1 cellular context compared by ENCODE assay signal in the genomic region with DNA sequence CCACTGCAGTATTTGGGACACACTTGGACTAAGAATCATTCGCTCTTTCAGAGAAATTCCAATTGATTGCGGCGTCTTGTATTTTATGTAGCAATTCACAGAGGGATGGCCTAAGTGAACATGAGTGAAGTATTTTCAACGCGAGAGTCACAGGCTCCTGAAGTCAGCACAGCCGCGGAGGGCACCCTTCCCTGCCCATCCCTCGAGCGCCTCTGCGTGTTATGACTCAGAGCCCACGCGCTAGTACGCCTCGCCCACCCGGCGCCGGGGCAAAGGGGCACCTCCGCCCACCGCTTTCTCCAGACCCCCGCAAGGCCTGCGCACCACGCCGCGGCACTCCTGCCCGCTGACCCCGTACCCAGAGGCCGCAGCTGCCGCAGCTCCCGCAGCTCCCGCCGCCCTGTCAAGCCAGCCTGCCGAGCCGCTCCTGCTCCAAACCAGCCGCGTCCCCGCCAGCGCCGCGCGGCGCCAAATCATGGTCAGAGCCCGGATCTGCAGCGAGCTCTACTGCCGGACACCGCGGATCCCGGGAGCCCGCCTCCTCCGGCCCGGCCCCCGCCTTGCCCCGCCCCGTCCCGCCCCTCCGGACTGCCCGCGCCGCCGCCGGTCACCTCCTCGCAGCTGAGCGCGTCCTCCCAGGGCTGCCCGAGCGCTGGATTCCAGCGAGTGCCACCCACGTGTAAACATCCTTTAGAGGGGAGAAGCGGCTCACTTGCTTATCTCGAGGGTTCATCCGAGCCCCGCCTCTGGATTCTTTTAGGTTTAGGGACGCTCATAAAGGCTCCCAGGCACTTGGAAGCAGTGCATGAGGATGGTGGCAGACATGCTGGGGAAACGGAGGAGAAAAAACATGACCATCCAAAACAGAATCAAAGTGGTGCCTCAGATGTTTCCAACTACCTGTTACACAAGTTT.
TF ChIP-seq lines count a peak whose summit lies in the region.

A gene with protein sequence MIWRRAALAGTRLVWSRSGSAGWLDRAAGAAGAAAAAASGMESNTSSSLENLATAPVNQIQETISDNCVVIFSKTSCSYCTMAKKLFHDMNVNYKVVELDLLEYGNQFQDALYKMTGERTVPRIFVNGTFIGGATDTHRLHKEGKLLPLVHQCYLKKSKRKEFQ (minus strand): TSS at position 509 of the 915 bp plus-strand sequence. CDS start 32 bp downstream, at position 477.

TF ChIP-seq in HepG2, 621 proteins besides CTCF, POLR2A, EP300 and RAD21 (continued from another document and continues in another):
- no peak for TF ChIP-seq FOXM1 (CRISPR knock-in tag; IDR thresholded peaks at IDR 0.05)
- no peak for TF ChIP-seq ZNF234 (CRISPR knock-in tag; conservative IDR thresholded peaks at IDR 0.05)
- no peak for TF ChIP-seq THYN1 (CRISPR knock-in tag; IDR thresholded peaks at IDR 0.05; ENCODE audit: borderline replicate concordance, low read depth)
- peak; percentile 32 for TF ChIP-seq IKZF4 (CRISPR knock-in tag; IDR thresholded peaks at IDR 0.05; ENCODE audit: borderline replicate concordance, low read depth, not compliant biosample characterization)
- TF ChIP-seq, protein P1, sequence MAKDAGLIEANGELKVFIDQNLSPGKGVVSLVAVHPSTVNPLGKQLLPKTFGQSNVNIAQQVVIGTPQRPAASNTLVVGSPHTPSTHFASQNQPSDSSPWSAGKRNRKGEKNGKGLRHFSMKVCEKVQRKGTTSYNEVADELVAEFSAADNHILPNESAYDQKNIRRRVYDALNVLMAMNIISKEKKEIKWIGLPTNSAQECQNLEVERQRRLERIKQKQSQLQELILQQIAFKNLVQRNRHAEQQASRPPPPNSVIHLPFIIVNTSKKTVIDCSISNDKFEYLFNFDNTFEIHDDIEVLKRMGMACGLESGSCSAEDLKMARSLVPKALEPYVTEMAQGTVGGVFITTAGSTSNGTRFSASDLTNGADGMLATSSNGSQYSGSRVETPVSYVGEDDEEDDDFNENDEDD (CRISPR knock-in tag; IDR thresholded peaks at IDR 0.05; ENCODE audit: borderline replicate concordance) = 0 out of 2 replicates have a peak, but pooled peaks have one; percentile 59
- TF ChIP-seq, protein P2, sequence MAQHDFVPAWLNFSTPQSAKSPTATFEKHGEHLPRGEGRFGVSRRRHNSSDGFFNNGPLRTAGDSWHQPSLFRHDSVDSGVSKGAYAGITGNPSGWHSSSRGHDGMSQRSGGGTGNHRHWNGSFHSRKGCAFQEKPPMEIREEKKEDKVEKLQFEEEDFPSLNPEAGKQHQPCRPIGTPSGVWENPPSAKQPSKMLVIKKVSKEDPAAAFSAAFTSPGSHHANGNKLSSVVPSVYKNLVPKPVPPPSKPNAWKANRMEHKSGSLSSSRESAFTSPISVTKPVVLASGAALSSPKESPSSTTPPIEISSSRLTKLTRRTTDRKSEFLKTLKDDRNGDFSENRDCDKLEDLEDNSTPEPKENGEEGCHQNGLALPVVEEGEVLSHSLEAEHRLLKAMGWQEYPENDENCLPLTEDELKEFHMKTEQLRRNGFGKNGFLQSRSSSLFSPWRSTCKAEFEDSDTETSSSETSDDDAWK (CRISPR knock-in tag; IDR thresholded peaks at IDR 0.05) = no peak
- TF ChIP-seq, protein P3, sequence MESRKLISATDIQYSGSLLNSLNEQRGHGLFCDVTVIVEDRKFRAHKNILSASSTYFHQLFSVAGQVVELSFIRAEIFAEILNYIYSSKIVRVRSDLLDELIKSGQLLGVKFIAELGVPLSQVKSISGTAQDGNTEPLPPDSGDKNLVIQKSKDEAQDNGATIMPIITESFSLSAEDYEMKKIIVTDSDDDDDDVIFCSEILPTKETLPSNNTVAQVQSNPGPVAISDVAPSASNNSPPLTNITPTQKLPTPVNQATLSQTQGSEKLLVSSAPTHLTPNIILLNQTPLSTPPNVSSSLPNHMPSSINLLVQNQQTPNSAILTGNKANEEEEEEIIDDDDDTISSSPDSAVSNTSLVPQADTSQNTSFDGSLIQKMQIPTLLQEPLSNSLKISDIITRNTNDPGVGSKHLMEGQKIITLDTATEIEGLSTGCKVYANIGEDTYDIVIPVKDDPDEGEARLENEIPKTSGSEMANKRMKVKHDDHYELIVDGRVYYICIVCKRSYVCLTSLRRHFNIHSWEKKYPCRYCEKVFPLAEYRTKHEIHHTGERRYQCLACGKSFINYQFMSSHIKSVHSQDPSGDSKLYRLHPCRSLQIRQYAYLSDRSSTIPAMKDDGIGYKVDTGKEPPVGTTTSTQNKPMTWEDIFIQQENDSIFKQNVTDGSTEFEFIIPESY (CRISPR knock-in tag; IDR thresholded peaks at IDR 0.05) = no peak
- TF ChIP-seq MEIS1 (CRISPR knock-in tag; IDR thresholded peaks at IDR 0.05; ENCODE audit: borderline replicate concordance) = no peak; the same call in 1 of the 2 replicates
- TF ChIP-seq KLF16 (CRISPR knock-in tag; IDR thresholded peaks at IDR 0.05) = peak in 1 of 2 experiments; percentile 58; a peak in 2 of 4 replicates
- TF ChIP-seq GATAD2A (CRISPR knock-in tag; IDR thresholded peaks at IDR 0.05) = peak; percentile 35
- TF ChIP-seq SMARCC2 (IDR thresholded peaks at IDR 0.05) = no peak
- no peak for TF ChIP-seq LCORL (IDR thresholded peaks at IDR 0.05)
- peak; percentile 18; the same call in 1 of the 2 replicates for TF ChIP-seq LCORL (CRISPR knock-in tag; IDR thresholded peaks at IDR 0.05)
- TF ChIP-seq, protein P4, sequence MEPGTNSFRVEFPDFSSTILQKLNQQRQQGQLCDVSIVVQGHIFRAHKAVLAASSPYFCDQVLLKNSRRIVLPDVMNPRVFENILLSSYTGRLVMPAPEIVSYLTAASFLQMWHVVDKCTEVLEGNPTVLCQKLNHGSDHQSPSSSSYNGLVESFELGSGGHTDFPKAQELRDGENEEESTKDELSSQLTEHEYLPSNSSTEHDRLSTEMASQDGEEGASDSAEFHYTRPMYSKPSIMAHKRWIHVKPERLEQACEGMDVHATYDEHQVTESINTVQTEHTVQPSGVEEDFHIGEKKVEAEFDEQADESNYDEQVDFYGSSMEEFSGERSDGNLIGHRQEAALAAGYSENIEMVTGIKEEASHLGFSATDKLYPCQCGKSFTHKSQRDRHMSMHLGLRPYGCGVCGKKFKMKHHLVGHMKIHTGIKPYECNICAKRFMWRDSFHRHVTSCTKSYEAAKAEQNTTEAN (CRISPR knock-in tag; conservative IDR thresholded peaks at IDR 0.05) = no peak
- TF ChIP-seq ZKSCAN8 (CRISPR knock-in tag; IDR thresholded peaks at IDR 0.05; ENCODE audit: borderline replicate concordance) = 0 out of 2 replicates have a peak, but pooled peaks have one; percentile 19
- TF ChIP-seq, protein P5, sequence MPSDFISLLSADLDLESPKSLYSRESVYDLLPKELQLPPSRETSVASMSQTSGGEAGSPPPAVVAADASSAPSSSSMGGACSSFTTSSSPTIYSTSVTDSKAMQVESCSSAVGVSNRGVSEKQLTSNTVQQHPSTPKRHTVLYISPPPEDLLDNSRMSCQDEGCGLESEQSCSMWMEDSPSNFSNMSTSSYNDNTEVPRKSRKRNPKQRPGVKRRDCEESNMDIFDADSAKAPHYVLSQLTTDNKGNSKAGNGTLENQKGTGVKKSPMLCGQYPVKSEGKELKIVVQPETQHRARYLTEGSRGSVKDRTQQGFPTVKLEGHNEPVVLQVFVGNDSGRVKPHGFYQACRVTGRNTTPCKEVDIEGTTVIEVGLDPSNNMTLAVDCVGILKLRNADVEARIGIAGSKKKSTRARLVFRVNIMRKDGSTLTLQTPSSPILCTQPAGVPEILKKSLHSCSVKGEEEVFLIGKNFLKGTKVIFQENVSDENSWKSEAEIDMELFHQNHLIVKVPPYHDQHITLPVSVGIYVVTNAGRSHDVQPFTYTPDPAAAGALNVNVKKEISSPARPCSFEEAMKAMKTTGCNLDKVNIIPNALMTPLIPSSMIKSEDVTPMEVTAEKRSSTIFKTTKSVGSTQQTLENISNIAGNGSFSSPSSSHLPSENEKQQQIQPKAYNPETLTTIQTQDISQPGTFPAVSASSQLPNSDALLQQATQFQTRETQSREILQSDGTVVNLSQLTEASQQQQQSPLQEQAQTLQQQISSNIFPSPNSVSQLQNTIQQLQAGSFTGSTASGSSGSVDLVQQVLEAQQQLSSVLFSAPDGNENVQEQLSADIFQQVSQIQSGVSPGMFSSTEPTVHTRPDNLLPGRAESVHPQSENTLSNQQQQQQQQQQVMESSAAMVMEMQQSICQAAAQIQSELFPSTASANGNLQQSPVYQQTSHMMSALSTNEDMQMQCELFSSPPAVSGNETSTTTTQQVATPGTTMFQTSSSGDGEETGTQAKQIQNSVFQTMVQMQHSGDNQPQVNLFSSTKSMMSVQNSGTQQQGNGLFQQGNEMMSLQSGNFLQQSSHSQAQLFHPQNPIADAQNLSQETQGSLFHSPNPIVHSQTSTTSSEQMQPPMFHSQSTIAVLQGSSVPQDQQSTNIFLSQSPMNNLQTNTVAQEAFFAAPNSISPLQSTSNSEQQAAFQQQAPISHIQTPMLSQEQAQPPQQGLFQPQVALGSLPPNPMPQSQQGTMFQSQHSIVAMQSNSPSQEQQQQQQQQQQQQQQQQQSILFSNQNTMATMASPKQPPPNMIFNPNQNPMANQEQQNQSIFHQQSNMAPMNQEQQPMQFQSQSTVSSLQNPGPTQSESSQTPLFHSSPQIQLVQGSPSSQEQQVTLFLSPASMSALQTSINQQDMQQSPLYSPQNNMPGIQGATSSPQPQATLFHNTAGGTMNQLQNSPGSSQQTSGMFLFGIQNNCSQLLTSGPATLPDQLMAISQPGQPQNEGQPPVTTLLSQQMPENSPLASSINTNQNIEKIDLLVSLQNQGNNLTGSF (CRISPR knock-in tag; IDR thresholded peaks at IDR 0.05) = no peak
- TF ChIP-seq REXO4 (CRISPR knock-in tag; IDR thresholded peaks at IDR 0.05; ENCODE audit: borderline replicate concordance) = 0 out of 2 replicates have a peak, but pooled peaks have one; percentile 54
- TF ChIP-seq ZNF460 (CRISPR knock-in tag; IDR thresholded peaks at IDR 0.05; ENCODE audit: borderline replicate concordance) = no peak
- TF ChIP-seq JUND (CRISPR knock-in tag; IDR thresholded peaks at IDR 0.05) = no peak
- TF ChIP-seq, protein P6, sequence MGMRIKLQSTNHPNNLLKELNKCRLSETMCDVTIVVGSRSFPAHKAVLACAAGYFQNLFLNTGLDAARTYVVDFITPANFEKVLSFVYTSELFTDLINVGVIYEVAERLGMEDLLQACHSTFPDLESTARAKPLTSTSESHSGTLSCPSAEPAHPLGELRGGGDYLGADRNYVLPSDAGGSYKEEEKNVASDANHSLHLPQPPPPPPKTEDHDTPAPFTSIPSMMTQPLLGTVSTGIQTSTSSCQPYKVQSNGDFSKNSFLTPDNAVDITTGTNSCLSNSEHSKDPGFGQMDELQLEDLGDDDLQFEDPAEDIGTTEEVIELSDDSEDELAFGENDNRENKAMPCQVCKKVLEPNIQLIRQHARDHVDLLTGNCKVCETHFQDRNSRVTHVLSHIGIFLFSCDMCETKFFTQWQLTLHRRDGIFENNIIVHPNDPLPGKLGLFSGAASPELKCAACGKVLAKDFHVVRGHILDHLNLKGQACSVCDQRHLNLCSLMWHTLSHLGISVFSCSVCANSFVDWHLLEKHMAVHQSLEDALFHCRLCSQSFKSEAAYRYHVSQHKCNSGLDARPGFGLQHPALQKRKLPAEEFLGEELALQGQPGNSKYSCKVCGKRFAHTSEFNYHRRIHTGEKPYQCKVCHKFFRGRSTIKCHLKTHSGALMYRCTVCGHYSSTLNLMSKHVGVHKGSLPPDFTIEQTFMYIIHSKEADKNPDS (CRISPR knock-in tag; IDR thresholded peaks at IDR 0.05) = no peak
- TF ChIP-seq JUNB (CRISPR knock-in tag; IDR thresholded peaks at IDR 0.05; ENCODE audit: borderline replicate concordance) = no peak
- no peak for TF ChIP-seq CC2D1A (CRISPR knock-in tag; IDR thresholded peaks at IDR 0.05)
- TF ChIP-seq NR2F2 (IDR thresholded peaks at IDR 0.05; ENCODE audit: borderline replicate concordance, low read depth) = no peak
- no peak for TF ChIP-seq ZNF615 (CRISPR knock-in tag; IDR thresholded peaks at IDR 0.05; ENCODE audit: borderline replicate concordance)
- TF ChIP-seq, protein P7, sequence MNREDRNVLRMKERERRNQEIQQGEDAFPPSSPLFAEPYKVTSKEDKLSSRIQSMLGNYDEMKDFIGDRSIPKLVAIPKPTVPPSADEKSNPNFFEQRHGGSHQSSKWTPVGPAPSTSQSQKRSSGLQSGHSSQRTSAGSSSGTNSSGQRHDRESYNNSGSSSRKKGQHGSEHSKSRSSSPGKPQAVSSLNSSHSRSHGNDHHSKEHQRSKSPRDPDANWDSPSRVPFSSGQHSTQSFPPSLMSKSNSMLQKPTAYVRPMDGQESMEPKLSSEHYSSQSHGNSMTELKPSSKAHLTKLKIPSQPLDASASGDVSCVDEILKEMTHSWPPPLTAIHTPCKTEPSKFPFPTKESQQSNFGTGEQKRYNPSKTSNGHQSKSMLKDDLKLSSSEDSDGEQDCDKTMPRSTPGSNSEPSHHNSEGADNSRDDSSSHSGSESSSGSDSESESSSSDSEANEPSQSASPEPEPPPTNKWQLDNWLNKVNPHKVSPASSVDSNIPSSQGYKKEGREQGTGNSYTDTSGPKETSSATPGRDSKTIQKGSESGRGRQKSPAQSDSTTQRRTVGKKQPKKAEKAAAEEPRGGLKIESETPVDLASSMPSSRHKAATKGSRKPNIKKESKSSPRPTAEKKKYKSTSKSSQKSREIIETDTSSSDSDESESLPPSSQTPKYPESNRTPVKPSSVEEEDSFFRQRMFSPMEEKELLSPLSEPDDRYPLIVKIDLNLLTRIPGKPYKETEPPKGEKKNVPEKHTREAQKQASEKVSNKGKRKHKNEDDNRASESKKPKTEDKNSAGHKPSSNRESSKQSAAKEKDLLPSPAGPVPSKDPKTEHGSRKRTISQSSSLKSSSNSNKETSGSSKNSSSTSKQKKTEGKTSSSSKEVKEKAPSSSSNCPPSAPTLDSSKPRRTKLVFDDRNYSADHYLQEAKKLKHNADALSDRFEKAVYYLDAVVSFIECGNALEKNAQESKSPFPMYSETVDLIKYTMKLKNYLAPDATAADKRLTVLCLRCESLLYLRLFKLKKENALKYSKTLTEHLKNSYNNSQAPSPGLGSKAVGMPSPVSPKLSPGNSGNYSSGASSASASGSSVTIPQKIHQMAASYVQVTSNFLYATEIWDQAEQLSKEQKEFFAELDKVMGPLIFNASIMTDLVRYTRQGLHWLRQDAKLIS (CRISPR knock-in tag; IDR thresholded peaks at IDR 0.05) = 0 out of 2 replicates have a peak, but pooled peaks have one; percentile 52
- peak; percentile 50; the same call in 1 of the 2 replicates for TF ChIP-seq HOXA3 (CRISPR knock-in tag; IDR thresholded peaks at IDR 0.05)
- TF ChIP-seq ZNF567 (CRISPR knock-in tag; IDR thresholded peaks at IDR 0.05; ENCODE audit: borderline replicate concordance) = 0 out of 2 replicates have a peak, but pooled peaks have one; percentile 20
- TF ChIP-seq ZNF292 (CRISPR knock-in tag; IDR thresholded peaks at IDR 0.05; ENCODE audit: borderline replicate concordance, low read depth) = no peak
- no peak for TF ChIP-seq ZNF816 (CRISPR knock-in tag; IDR thresholded peaks at IDR 0.05; ENCODE audit: borderline replicate concordance)
- no peak for TF ChIP-seq MLLT10 (CRISPR knock-in tag; IDR thresholded peaks at IDR 0.05)
